Comparison of ENCODE assay signal across 8 cellular contexts in the genomic region with DNA sequence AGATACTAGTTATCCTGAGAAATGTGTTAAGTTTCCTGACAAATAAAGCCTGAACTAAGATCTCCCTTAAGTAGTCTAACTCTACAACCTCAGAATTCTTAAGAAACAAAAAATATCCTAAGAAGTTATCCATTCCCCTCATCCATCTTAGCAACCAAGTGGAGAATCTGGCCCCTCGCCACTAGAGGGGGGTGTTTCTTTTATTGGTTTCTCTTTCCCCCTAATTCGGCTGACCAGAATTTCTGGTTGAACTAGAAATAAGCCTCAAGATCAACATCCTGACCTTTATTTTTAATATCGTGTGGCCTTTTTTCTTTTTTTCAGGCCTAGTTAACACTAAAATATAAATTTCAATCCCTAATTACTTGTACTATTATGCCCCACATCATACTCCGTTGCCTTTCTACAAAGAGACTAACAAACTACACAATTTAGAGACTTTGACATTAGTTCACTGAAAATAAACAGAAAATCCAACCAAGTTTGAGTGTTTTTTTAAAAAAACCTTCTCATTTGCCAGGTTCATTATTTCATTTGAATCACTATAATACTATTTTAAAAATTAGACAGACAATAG. TPM values are rescaled to one million over a fixed set of nuclear protein-coding genes. Genes with fewer than 3 reads are reported as not detected.
A peak's percentile ranks its signal among the peaks of the same experiment; 100 is the strongest.
DNase-seq lines count a peak whose midpoint lies in the region; ATAC-seq lines count a peak whose summit lies in the region.

No MANE protein-coding gene starts in this region.

- H4K91ac ChIP-seq in neuronal stem cell (ENCODE audit: low read depth, low read length, poor library complexity): no peak overlapping the region

- no peak overlapping the region for H3K4me3 ChIP-seq in neuronal stem cell (ENCODE audit: low read length in 2 of 2)

- H3K27me3 ChIP-seq in neuronal stem cell (ENCODE audit: control insufficient read depth in 3 of 3, insufficient read depth in 3 of 3, low read depth in 1 of 3, low read length in 3 of 3): no peaks in the 10 kb centered on the region

- no peak overlapping the region for H2BK120ac ChIP-seq in neuronal stem cell (ENCODE audit: low read depth, low read length)

- H2AK5ac ChIP-seq in neuronal stem cell (ENCODE audit: low read depth, low read length): no peak overlapping the region

- H2BK5ac ChIP-seq in neuronal stem cell (ENCODE audit: low read length): no peak overlapping the region

- no peaks in the 10 kb centered on the region for H3K4me1 ChIP-seq in neuronal stem cell (ENCODE audit: control insufficient read depth in 2 of 2, insufficient read depth in 1 of 2, low read depth in 1 of 2, low read length in 2 of 2)

- H3K79me1 ChIP-seq in neuronal stem cell (ENCODE audit: low read depth, low read length): peaks cover 7% of the 10 kb centered on the region

- no peak overlapping the region for H2BK15ac ChIP-seq in neuronal stem cell (ENCODE audit: low read length)

- no peak overlapping the region for H3K4me2 ChIP-seq in neuronal stem cell (ENCODE audit: insufficient read depth, low read length, poor library complexity, severe bottlenecking)

- no peak overlapping the region for H2AFZ ChIP-seq in neuronal stem cell (ENCODE audit: low read length)

- WGBS in neuronal stem cell (ENCODE audit: extremely low coverage in 2 of 2, insufficient read length in 2 of 2, insufficient replicate concordance in 1 of 2), 2 donors: 100% methylated on average over 1 of the region's 4 CpGs; no CpG with 5 or more reads in 1 of the 2 donors

- DNase-seq in SKM-1 treated with dmso at 0.1 percent for 144 hours (lab: John Stamatoyannopoulos, UW; ENCODE audit: unreplicated experiment) (peak; percentile 4), SKM-1 (lab: John Stamatoyannopoulos, UW; ENCODE audit: unreplicated experiment) (no peak), NCI-H82 treated with DMSO at 0.1 percent for 48 hours (lab: John Stamatoyannopoulos, UW; ENCODE audit: unreplicated experiment) (peak; percentile 31), activated T-cell treated with anti-CD3 and anti-CD28 coated beads for 4 hours (peak; percentile 69), fibroblast of peridontal ligament (ENCODE audit: extremely low read depth) (peak; percentile 80), neuronal stem cell (ENCODE audit: low spot score) (peak; percentile 60)

- no peak overlapping the region for H3K18ac ChIP-seq in neuronal stem cell (ENCODE audit: low read length)

- no peak overlapping the region for H2BK12ac ChIP-seq in neuronal stem cell (ENCODE audit: low read length)

- no peak overlapping the region for H3K23ac ChIP-seq in neuronal stem cell (ENCODE audit: low read depth, low read length, poor library complexity)

- peaks cover 4 to 31% of the 10 kb centered on the region in 2 donors for H3K36me3 ChIP-seq in neuronal stem cell (replicated peaks in 1 of 2; ENCODE audit: control insufficient read depth in 2 of 2, insufficient read depth in 2 of 2, low read length in 2 of 2)

- no peak overlapping the region for H3K9ac ChIP-seq in neuronal stem cell (ENCODE audit: low read depth, low read length, poor library complexity)

- no peak overlapping the region for H3K4ac ChIP-seq in neuronal stem cell (ENCODE audit: low read length)

- H3K14ac ChIP-seq in neuronal stem cell (ENCODE audit: low read length): no peak overlapping the region

- ATAC-seq in HG03280 (IDR thresholded peaks at IDR 0.05; ENCODE audit: unreplicated experiment) (peak; percentile 62), GM18511 (IDR thresholded peaks at IDR 0.05; ENCODE audit: unreplicated experiment) (no peak)

- no peaks in the 10 kb centered on the region for H3K9me3 ChIP-seq in neuronal stem cell (replicated peaks in 1 of 2; ENCODE audit: control insufficient read depth in 2 of 2, insufficient read depth in 1 of 2, low read depth in 1 of 2, low read length in 2 of 2)

- H3K27ac ChIP-seq in neuronal stem cell (replicated peaks; ENCODE audit: low read length): no peak overlapping the region

- H4K8ac ChIP-seq in neuronal stem cell (ENCODE audit: low read depth, low read length): no peak overlapping the region

RNA-seq across cellular contexts. Expression of a gene that starts 14.3 kb away (rescaled TPM):
- polyA plus RNA-seq in neuronal stem cell (2013, experiment 1 of 2): 1.3 TPM
- polyA plus RNA-seq in neuronal stem cell (2013, experiment 2 of 2): 1.3 TPM
